ENCODE assay signal across 10 cellular contexts in the genomic region with DNA sequence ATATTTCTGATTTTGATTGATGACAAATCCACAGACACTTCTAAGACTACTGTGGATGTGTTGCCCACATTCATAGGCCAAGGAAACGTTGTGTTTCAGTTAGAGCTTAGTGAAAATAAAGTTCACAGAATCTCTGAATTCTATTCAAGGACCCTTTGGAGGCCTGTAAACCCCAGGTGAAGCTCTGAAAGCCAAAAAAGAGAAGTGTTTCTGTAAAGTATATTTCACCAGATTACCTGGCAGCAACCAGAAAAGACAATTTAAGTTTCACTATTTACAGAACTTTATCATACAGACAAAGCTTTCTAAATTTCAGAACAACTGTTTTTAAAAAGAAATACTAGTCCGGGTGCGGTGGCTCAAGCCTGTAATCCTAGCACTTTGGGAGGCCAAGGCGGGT. TPM values are rescaled to one million over a fixed set of nuclear protein-coding genes. Genes with fewer than 3 reads are reported as not detected.
DNase-seq lines count a peak whose midpoint lies in the region; ATAC-seq, FAIRE-seq and TF ChIP-seq lines count a peak whose summit lies in the region.
"Had no signal": no experiment of that assay in that cellular context is flagged by ENCODE, and none has a peak within 500 bp of the region (broad histone marks: within the 10 kb centered on the region; RNA-seq: fewer than 3 reads in every experiment).

No MANE protein-coding gene starts in this region.

- ATAC-seq in naive B cell (ENCODE audit: low read depth in 2 of 2) (no peak), GM18505 (IDR thresholded peaks at IDR 0.05; ENCODE audit: unreplicated experiment) (no peak), GM21576 (IDR thresholded peaks at IDR 0.05; ENCODE audit: unreplicated experiment) (no peak), HG03520 (IDR thresholded peaks at IDR 0.05; ENCODE audit: unreplicated experiment) (no peak)

- H3K36me3 ChIP-seq in BLaER1, result peaks cover 42% of the 10 kb centered on the region

- H4K20me1 ChIP-seq in BLaER1, result peaks cover 63% of the 10 kb centered on the region

- no peak for TF ChIP-seq POLR2A in GM18505 (IDR thresholded peaks at IDR 0.05; ENCODE audit: borderline replicate concordance, extremely low read depth, insufficient read depth, insufficient read length)

- peaks cover 31% of the 10 kb centered on the region for H3K4me1 Mint-ChIP-seq in activated T-helper 1 cell treated with anti-CD3 and anti-CD28 coated beads, Interleukin-12 subunit alpha, Interleukin-12 subunit beta, Interleukin-2, Interleukin-4 antibody, amounts not matched to agents 30 ng/mL and 10 ng/mL and 1 ng/mL, durations not matched to agents 14 hours and 24 hours and 36 hours (ENCODE audit: low read depth)
- H3K4me1 Mint-ChIP-seq in naive B cell, result peaks cover 10 to 40% (median 29%) of the 10 kb centered on the region in 3 donors

- peaks cover 13% of the 10 kb centered on the region for H3K36me3 Mint-ChIP-seq in activated T-helper 1 cell treated with anti-CD3 and anti-CD28 coated beads, Interleukin-12 subunit alpha, Interleukin-12 subunit beta, Interleukin-2, Interleukin-4 antibody, amounts not matched to agents 30 ng/mL and 10 ng/mL and 1 ng/mL, durations not matched to agents 14 hours and 24 hours and 36 hours (ENCODE audit: low read depth)
- H3K36me3 Mint-ChIP-seq in naive B cell, result no peaks in the 10 kb centered on the region

- peak overlapping the region; percentile 98 for H3K4me3 Mint-ChIP-seq in activated T-helper 1 cell treated with anti-CD3 and anti-CD28 coated beads, Interleukin-12 subunit alpha, Interleukin-12 subunit beta, Interleukin-2, Interleukin-4 antibody, amounts not matched to agents 30 ng/mL and 10 ng/mL and 1 ng/mL, durations not matched to agents 14 hours and 24 hours and 36 hours
- H3K4me3 Mint-ChIP-seq in naive B cell, result peak overlapping the region in 7 of 8 donors; percentile 65 to 99 (median 93)

- H3K4me1 ChIP-seq in BLaER1, result peaks cover 32% of the 10 kb centered on the region

- no peaks in the 10 kb centered on the region for H3K27me3 Mint-ChIP-seq in activated T-helper 1 cell treated with anti-CD3 and anti-CD28 coated beads, Interleukin-12 subunit alpha, Interleukin-12 subunit beta, Interleukin-2, Interleukin-4 antibody, amounts not matched to agents 30 ng/mL and 10 ng/mL and 1 ng/mL, durations not matched to agents 14 hours and 24 hours and 36 hours (ENCODE audit: insufficient read depth)
- H3K27me3 Mint-ChIP-seq in naive B cell, result no peaks in the 10 kb centered on the region

- intact Hi-C loops in activated T-helper 1 cell treated with anti-CD3 and anti-CD28 coated beads, Interleukin-12 subunit alpha, Interleukin-12 subunit beta, Interleukin-2, Interleukin-4 antibody, amounts not matched to agents 30 ng/mL and 10 ng/mL and 1 ng/mL, durations not matched to agents 14 hours and 24 hours and 36 hours (cut with micrococcal nuclease), result loop anchor here (10.0 kb wide), 1 partner anchor 358 kb away; a partner anchor contains a TSS

- no peaks in the 10 kb centered on the region for H3K27me3 ChIP-seq in BLaER1

- no peaks in the 10 kb centered on the region for H3K9me3 ChIP-seq in BLaER1

- DNase-seq in GM19239 (ENCODE audit: insufficient read length, low spot score), result no peak
- no peak for DNase-seq in activated T-helper 1 cell treated with anti-CD3 and anti-CD28 coated beads, Interleukin-12 subunit alpha, Interleukin-12 subunit beta, Interleukin-2, Interleukin-4 antibody, amounts not matched to agents 30 ng/mL and 10 ng/mL and 1 ng/mL, durations not matched to agents 14 hours and 24 hours and 36 hours (ENCODE audit: low spot score)
- DNase-seq in naive B cell, result no peak
- DNase-seq in NCI-H69 (lab: John Stamatoyannopoulos, UW), result no peak
- DNase-seq: stimulated activated CD4-positive, alpha-beta T cell treated with anti-CD3 and anti-CD28 coated beads, Interleukin-4, amount 100 ng/mL, for 1 hour had no signal

- peak overlapping the region; percentile 90 for H3K4me2 ChIP-seq in BLaER1

- H3K27ac ChIP-seq in BLaER1, result peak overlapping the region; percentile 35; the same call in 1 of the 2 replicates

- H3K4me3 ChIP-seq in BLaER1, result peak overlapping the region; percentile 90

- H3K9ac ChIP-seq in BLaER1, result 0 out of 2 replicates have a peak overlapping the region, but pooled peaks have one; percentile 29

- H3K27ac Mint-ChIP-seq in activated T-helper 1 cell treated with anti-CD3 and anti-CD28 coated beads, Interleukin-12 subunit alpha, Interleukin-12 subunit beta, Interleukin-2, Interleukin-4 antibody, amounts not matched to agents 30 ng/mL and 10 ng/mL and 1 ng/mL, durations not matched to agents 14 hours and 24 hours and 36 hours, result no peak overlapping the region
- peak overlapping the region in 4 of 6 donors; percentile 58 to 94 (median 90) for H3K27ac Mint-ChIP-seq in naive B cell

- H3K9me3 Mint-ChIP-seq in activated T-helper 1 cell treated with anti-CD3 and anti-CD28 coated beads, Interleukin-12 subunit alpha, Interleukin-12 subunit beta, Interleukin-2, Interleukin-4 antibody, amounts not matched to agents 30 ng/mL and 10 ng/mL and 1 ng/mL, durations not matched to agents 14 hours and 24 hours and 36 hours, result no peaks in the 10 kb centered on the region
- H3K9me3 Mint-ChIP-seq in naive B cell, result no peaks in the 10 kb centered on the region

- FAIRE-seq in GM19239 (lab: Jason Lieb, UNC), result peak; percentile 68
- FAIRE-seq: TTC549 had no signal

RNA-seq across cellular contexts. Expression of a gene that starts 2.6 kb away (rescaled TPM):
- 55.7 and 57.2 TPM in 2 replicates for total RNA-seq in activated T-helper 1 cell treated with anti-CD3 and anti-CD28 coated beads, Interleukin-12 subunit alpha, Interleukin-12 subunit beta, Interleukin-2, Interleukin-4 antibody, amounts not matched to agents 30 ng/mL and 10 ng/mL and 1 ng/mL, durations not matched to agents 14 hours and 24 hours and 36 hours
- polyA plus RNA-seq in naive B cell (ENCODE audit: low read depth in 6 of 6), result 10 to 100 TPM; 21.1 to 33.5 (median 29.6) TPM

RNA-seq across cellular contexts. Expression of a gene that starts 28.7 kb away (rescaled TPM):
- total RNA-seq in activated T-helper 1 cell treated with anti-CD3 and anti-CD28 coated beads, Interleukin-12 subunit alpha, Interleukin-12 subunit beta, Interleukin-2, Interleukin-4 antibody, amounts not matched to agents 30 ng/mL and 10 ng/mL and 1 ng/mL, durations not matched to agents 14 hours and 24 hours and 36 hours, result not detected in 2 replicates
- polyA plus RNA-seq in naive B cell (ENCODE audit: low read depth in 6 of 6), result not detected

RNA-seq across cellular contexts. Expression of a gene that starts 48.9 kb away (rescaled TPM):
- 51.2 and 54.7 TPM in 2 replicates for total RNA-seq in activated T-helper 1 cell treated with anti-CD3 and anti-CD28 coated beads, Interleukin-12 subunit alpha, Interleukin-12 subunit beta, Interleukin-2, Interleukin-4 antibody, amounts not matched to agents 30 ng/mL and 10 ng/mL and 1 ng/mL, durations not matched to agents 14 hours and 24 hours and 36 hours
- polyA plus RNA-seq in naive B cell (ENCODE audit: low read depth in 6 of 6), result 10 to 100 TPM in 5 of 6 donors, 1 to 10 TPM in 1; 7.7 to 20.7 (median 14.5) TPM
